Comparison of ENCODE assay signal across 1 cellular context in genomic region chr3:72143322-72143721, GRCh38.
TF ChIP-seq lines count a peak whose summit lies in the region.

No MANE protein-coding gene starts in this region.

TF ChIP-seq in K562, 482 proteins besides CTCF, POLR2A, EP300 and RAD21 (continued from another document and continues in another):
- TF ChIP-seq, protein P1, sequence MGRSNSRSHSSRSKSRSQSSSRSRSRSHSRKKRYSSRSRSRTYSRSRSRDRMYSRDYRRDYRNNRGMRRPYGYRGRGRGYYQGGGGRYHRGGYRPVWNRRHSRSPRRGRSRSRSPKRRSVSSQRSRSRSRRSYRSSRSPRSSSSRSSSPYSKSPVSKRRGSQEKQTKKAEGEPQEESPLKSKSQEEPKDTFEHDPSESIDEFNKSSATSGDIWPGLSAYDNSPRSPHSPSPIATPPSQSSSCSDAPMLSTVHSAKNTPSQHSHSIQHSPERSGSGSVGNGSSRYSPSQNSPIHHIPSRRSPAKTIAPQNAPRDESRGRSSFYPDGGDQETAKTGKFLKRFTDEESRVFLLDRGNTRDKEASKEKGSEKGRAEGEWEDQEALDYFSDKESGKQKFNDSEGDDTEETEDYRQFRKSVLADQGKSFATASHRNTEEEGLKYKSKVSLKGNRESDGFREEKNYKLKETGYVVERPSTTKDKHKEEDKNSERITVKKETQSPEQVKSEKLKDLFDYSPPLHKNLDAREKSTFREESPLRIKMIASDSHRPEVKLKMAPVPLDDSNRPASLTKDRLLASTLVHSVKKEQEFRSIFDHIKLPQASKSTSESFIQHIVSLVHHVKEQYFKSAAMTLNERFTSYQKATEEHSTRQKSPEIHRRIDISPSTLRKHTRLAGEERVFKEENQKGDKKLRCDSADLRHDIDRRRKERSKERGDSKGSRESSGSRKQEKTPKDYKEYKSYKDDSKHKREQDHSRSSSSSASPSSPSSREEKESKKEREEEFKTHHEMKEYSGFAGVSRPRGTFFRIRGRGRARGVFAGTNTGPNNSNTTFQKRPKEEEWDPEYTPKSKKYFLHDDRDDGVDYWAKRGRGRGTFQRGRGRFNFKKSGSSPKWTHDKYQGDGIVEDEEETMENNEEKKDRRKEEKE (IDR thresholded peaks at IDR 0.05; ENCODE audit: borderline replicate concordance in 1 of 2, control insufficient read depth in 1 of 2, low read depth in 2 of 2, low read length in 1 of 2) = no peak
- TF ChIP-seq E2F6 (IDR thresholded peaks at IDR 0.05; ENCODE audit: borderline replicate concordance in 1 of 2, extremely low read depth in 1 of 2, insufficient read depth in 1 of 2, insufficient read length in 1 of 2, low read depth in 1 of 2, low read length in 1 of 2, poor library complexity in 1 of 2, severe bottlenecking in 1 of 2) = peak in 1 of 2 experiments; percentile 41
- TF ChIP-seq UBTF (IDR thresholded peaks at IDR 0.05; ENCODE audit: borderline replicate concordance in 1 of 2, low read depth in 2 of 2, low read length in 2 of 2) = no peak
- TF ChIP-seq ZBTB12 (CRISPR knock-in tag; IDR thresholded peaks at IDR 0.05) = no peak
- TF ChIP-seq U2AF2 (optimal IDR thresholded peaks at IDR 0.05; ENCODE audit: low read depth, low read length) = no peak
- TF ChIP-seq, protein P2, sequence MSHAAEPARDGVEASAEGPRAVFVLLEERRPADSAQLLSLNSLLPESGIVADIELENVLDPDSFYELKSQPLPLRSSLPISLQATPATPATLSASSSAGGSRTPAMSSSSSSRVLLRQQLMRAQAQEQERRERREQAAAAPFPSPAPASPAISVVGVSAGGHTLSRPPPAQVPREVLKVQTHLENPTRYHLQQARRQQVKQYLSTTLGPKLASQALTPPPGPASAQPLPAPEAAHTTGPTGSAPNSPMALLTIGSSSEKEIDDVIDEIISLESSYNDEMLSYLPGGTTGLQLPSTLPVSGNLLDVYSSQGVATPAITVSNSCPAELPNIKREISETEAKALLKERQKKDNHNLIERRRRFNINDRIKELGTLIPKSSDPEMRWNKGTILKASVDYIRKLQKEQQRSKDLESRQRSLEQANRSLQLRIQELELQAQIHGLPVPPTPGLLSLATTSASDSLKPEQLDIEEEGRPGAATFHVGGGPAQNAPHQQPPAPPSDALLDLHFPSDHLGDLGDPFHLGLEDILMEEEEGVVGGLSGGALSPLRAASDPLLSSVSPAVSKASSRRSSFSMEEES (CRISPR knock-in tag; IDR thresholded peaks at IDR 0.05) = no peak
- TF ChIP-seq ZBTB9 (CRISPR knock-in tag; IDR thresholded peaks at IDR 0.05) = peak; percentile 69; the same call in 1 of the 2 replicates
- no peak for TF ChIP-seq ZBTB7A (IDR thresholded peaks at IDR 0.05; ENCODE audit: borderline replicate concordance, control insufficient read depth, low read depth, low read length)
- no peak for TF ChIP-seq MCM2 (IDR thresholded peaks at IDR 0.05; ENCODE audit: low read depth)
- TF ChIP-seq ZNF3 (CRISPR knock-in tag; IDR thresholded peaks at IDR 0.05) = no peak
- TF ChIP-seq ZNF224 (CRISPR knock-in tag; IDR thresholded peaks at IDR 0.05) = no peak
- no peak for TF ChIP-seq POLR2H (tag; IDR thresholded peaks at IDR 0.05; ENCODE audit: low read depth)
- 0 out of 2 replicates have a peak, but pooled peaks have one; percentile 6 for TF ChIP-seq CBFA2T3 (IDR thresholded peaks at IDR 0.05)
- no peak for TF ChIP-seq SNIP1 (IDR thresholded peaks at IDR 0.05; ENCODE audit: low read depth)
- no peak for TF ChIP-seq MCM7 (IDR thresholded peaks at IDR 0.05)
- no peak for TF ChIP-seq FUS (optimal IDR thresholded peaks at IDR 0.05; ENCODE audit: low read depth, low read length)
- TF ChIP-seq ZNF785 (CRISPR knock-in tag; IDR thresholded peaks at IDR 0.05) = no peak
- peak; percentile 62 for TF ChIP-seq CXXC5 (CRISPR knock-in tag; IDR thresholded peaks at IDR 0.05)
- no peak for TF ChIP-seq WHSC1 (IDR thresholded peaks at IDR 0.05; ENCODE audit: low read length)
- peak; percentile 51; the same call in 1 of the 2 replicates for TF ChIP-seq BHLHE40 (IDR thresholded peaks at IDR 0.05; ENCODE audit: low read length)
- no peak for TF ChIP-seq NR2C1 (IDR thresholded peaks at IDR 0.05)
- 0 out of 2 replicates have a peak, but pooled peaks have one; percentile 10 for TF ChIP-seq NR2C1 (tag; IDR thresholded peaks at IDR 0.05)
- TF ChIP-seq STAG1 (CRISPR knock-in tag; IDR thresholded peaks at IDR 0.05; ENCODE audit: borderline replicate concordance) = no peak
- TF ChIP-seq POU5F1 (IDR thresholded peaks at IDR 0.05; ENCODE audit: borderline replicate concordance, low read depth, low read length, partially characterized antibody) = no peak
- peak; percentile 34; the same call in 1 of the 2 replicates for TF ChIP-seq ESRRA (IDR thresholded peaks at IDR 0.05; ENCODE audit: borderline replicate concordance, low read depth)
- TF ChIP-seq ZNF75A (CRISPR knock-in tag; IDR thresholded peaks at IDR 0.05) = no peak
- no peak for TF ChIP-seq KDM5B (IDR thresholded peaks at IDR 0.05; ENCODE audit: insufficient replicate concordance, low read depth, low read length)
- TF ChIP-seq KLF6 (CRISPR knock-in tag; IDR thresholded peaks at IDR 0.05; ENCODE audit: borderline replicate concordance) = peak; percentile 67; the same call in 1 of the 2 replicates
- TF ChIP-seq, protein P3, sequence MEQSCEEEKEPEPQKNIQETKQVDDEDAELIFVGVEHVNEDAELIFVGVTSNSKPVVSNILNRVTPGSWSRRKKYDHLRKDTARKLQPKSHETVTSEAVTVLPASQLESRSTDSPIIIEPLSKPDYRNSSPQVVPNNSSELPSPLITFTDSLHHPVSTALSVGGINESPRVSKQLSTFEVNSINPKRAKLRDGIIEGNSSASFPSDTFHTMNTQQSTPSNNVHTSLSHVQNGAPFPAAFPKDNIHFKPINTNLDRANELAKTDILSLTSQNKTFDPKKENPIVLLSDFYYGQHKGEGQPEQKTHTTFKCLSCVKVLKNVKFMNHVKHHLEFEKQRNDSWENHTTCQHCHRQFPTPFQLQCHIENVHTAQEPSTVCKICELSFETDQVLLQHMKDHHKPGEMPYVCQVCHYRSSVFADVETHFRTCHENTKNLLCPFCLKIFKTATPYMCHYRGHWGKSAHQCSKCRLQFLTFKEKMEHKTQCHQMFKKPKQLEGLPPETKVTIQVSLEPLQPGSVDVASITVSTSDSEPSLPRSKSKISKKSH (CRISPR knock-in tag; IDR thresholded peaks at IDR 0.05) = no peak
- no peak for TF ChIP-seq SMC3 (conservative IDR thresholded peaks at IDR 0.05; ENCODE audit: insufficient read depth, low read depth, low read length)
- TF ChIP-seq NR1H2 (CRISPR knock-in tag; IDR thresholded peaks at IDR 0.05) = no peak
- no peak for TF ChIP-seq ZNF121 (CRISPR knock-in tag; conservative IDR thresholded peaks at IDR 0.05)
- TF ChIP-seq MBD1 (CRISPR knock-in tag; IDR thresholded peaks at IDR 0.05) = no peak
- no peak for TF ChIP-seq ZNF79 (CRISPR knock-in tag; IDR thresholded peaks at IDR 0.05; ENCODE audit: low read depth)
- no peak for TF ChIP-seq OTX1 (CRISPR knock-in tag; IDR thresholded peaks at IDR 0.05)
- TF ChIP-seq ZNF696 (CRISPR knock-in tag; conservative IDR thresholded peaks at IDR 0.05) = no peak
- TF ChIP-seq ZNF444 (CRISPR knock-in tag; IDR thresholded peaks at IDR 0.05) = 0 out of 2 replicates have a peak, but pooled peaks have one; percentile 4
- TF ChIP-seq COPS2 (conservative IDR thresholded peaks at IDR 0.05) = no peak
- no peak for TF ChIP-seq MIER1 (IDR thresholded peaks at IDR 0.05; ENCODE audit: low read depth)
- TF ChIP-seq SMARCB1 (IDR thresholded peaks at IDR 0.05; ENCODE audit: insufficient read length, low read depth) = no peak
- no peak for TF ChIP-seq ZC3H8 (IDR thresholded peaks at IDR 0.05)
- no peak for TF ChIP-seq ATF1 (CRISPR knock-in tag; IDR thresholded peaks at IDR 0.05)
- TF ChIP-seq ATF1 (tag; IDR thresholded peaks at IDR 0.05) = no peak
- TF ChIP-seq ZNF41 (CRISPR knock-in tag; conservative IDR thresholded peaks at IDR 0.05) = no peak
- TF ChIP-seq PTRF (tag; IDR thresholded peaks at IDR 0.05) = no peak
- TF ChIP-seq LCOR (CRISPR knock-in tag; IDR thresholded peaks at IDR 0.05) = no peak
- TF ChIP-seq ZNF165 (CRISPR knock-in tag; IDR thresholded peaks at IDR 0.05; ENCODE audit: borderline replicate concordance) = 0 out of 2 replicates have a peak, but pooled peaks have one; percentile 17
- TF ChIP-seq SMAD2 (IDR thresholded peaks at IDR 0.05; ENCODE audit: low read depth, low read length) = no peak
- no peak for TF ChIP-seq STAT5B (CRISPR knock-in tag; IDR thresholded peaks at IDR 0.05)
- TF ChIP-seq CC2D1A (IDR thresholded peaks at IDR 0.05) = no peak
- no peak for TF ChIP-seq IFI16 (CRISPR knock-in tag; IDR thresholded peaks at IDR 0.05)
- TF ChIP-seq ZZZ3 (IDR thresholded peaks at IDR 0.05) = no peak
